32 cellular contexts compared by ENCODE assay signal in the genomic region with DNA sequence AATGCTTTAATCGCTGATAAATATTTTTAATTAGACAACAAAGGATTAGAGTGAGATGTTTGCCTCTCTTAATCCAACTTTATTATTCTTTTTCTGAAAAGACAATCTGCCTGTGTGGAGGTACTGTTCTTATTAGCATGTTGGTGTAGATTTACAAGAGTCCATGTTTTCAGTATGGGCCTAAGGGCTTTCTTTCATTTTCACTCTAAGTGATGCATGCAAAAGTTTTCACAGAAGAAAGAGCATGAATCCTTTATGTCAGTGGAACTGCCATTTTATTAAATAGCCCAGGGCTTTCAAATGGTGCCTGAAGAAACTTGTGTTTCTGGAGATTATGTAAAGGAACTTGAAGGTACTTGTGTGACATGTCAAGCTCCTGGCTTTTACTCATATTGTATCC. TPM values are rescaled to one million over a fixed set of nuclear protein-coding genes. Genes with fewer than 3 reads are reported as not detected.
"Had no signal": no experiment of that assay in that cellular context is flagged by ENCODE, and none has a peak within 500 bp of the region (broad histone marks: within the 10 kb centered on the region; RNA-seq: fewer than 3 reads in every experiment).

No MANE protein-coding gene starts in this region.

- H3K4me3 Mint-ChIP-seq: naive thymus-derived CD8-positive, alpha-beta T cell; nephron progenitor cell; neural progenitor cell; stimulated activated memory B cell treated with anti-CD40 and anti-IgM and Interleukin-4, amounts not matched to agents 10 μg/mL and 1 μg/mL and 100 μg/mL, for 72 hours; type B pancreatic cell had no signal

- H3K36me3 Mint-ChIP-seq: naive thymus-derived CD8-positive, alpha-beta T cell; neural progenitor cell; stimulated activated memory B cell treated with anti-CD40 and anti-IgM and Interleukin-4, amounts not matched to agents 10 μg/mL and 1 μg/mL and 100 μg/mL, for 72 hours; type B pancreatic cell had no signal

- H3K9me3 Mint-ChIP-seq: naive thymus-derived CD8-positive, alpha-beta T cell; nephron progenitor cell; neural progenitor cell; stimulated activated memory B cell treated with anti-CD40 and anti-IgM and Interleukin-4, amounts not matched to agents 10 μg/mL and 1 μg/mL and 100 μg/mL, for 72 hours; type B pancreatic cell had no signal

- H3K9ac ChIP-seq: neural progenitor cell, parathyroid adenoma had no signal

- H2AFZ ChIP-seq: hepatocyte, neural progenitor cell, parathyroid adenoma had no signal

- H3K4me3 ChIP-seq: hepatocyte, lower lobe of right lung, neural progenitor cell, psoas muscle, right lobe of liver, smooth muscle cell, stomach, suprapubic skin, tibial nerve, uterus had no signal

- H3K27me3 Mint-ChIP-seq: stimulated activated memory B cell treated with anti-CD40 and anti-IgM and Interleukin-4, amounts not matched to agents 10 μg/mL and 1 μg/mL and 100 μg/mL, for 72 hours; type B pancreatic cell had no signal

- ATAC-seq: left cardiac atrium; left lobe of liver; lower lobe of right lung; naive thymus-derived CD8-positive, alpha-beta T cell; psoas muscle; right lobe of liver; stimulated activated memory B cell treated with anti-CD40 and anti-IgM and Interleukin-4, amounts not matched to agents 10 μg/mL and 1 μg/mL and 100 μg/mL, for 72 hours; stimulated activated naive CD8-positive, alpha-beta T cell treated with anti-CD3 and anti-CD28 coated beads, Interleukin-15, Interleukin-2, amounts not matched to agents 100 U/mL and 50 U/mL, for 24 hours had no signal

- H3K27ac Mint-ChIP-seq: naive thymus-derived CD8-positive, alpha-beta T cell; nephron progenitor cell; neural progenitor cell; stimulated activated memory B cell treated with anti-CD40 and anti-IgM and Interleukin-4, amounts not matched to agents 10 μg/mL and 1 μg/mL and 100 μg/mL, for 72 hours; type B pancreatic cell had no signal

- H3K36me3 ChIP-seq: neural progenitor cell, neutrophil, uterus had no signal

- H3K27ac ChIP-seq: hepatocyte, lower lobe of right lung, neural progenitor cell, neutrophil, parathyroid adenoma, psoas muscle, right lobe of liver, stomach, suprapubic skin, uterus had no signal

- DNase-seq: islet precursor cell; left cardiac atrium; lower lobe of right lung; mammary epithelial cell; mesenchymal stem cell; naive thymus-derived CD8-positive, alpha-beta T cell; nephron progenitor cell; occipital lobe; psoas muscle; right lobe of liver; stimulated activated CD4-positive, alpha-beta T cell treated with anti-CD3 and anti-CD28 coated beads, Interleukin-1b, Interleukin-23, amount 100 ng/mL, for 48 hours; stimulated activated CD4-positive, alpha-beta T cell treated with anti-CD3 and anti-CD28 coated beads, Interleukin-2, amount 100 ng/mL, for 48 hours; stimulated activated CD4-positive, alpha-beta T cell treated with anti-CD3 and anti-CD28 coated beads, Interleukin-4, amount 100 ng/mL, for 4 hours; stimulated activated CD8-positive, alpha-beta memory T cell treated with anti-CD3 and anti-CD28 coated beads, Interleukin-4, amount 100 ng/mL, for 48 hours; stimulated activated naive CD8-positive, alpha-beta T cell treated with anti-CD3 and anti-CD28 coated beads, Interleukin-15, Interleukin-2, amounts not matched to agents 100 U/mL and 50 U/mL, for 24 hours; stomach; uterus had no signal

- H3K4me1 ChIP-seq: lower lobe of right lung, neural progenitor cell, parathyroid adenoma, psoas muscle, right lobe of liver, stomach, uterus had no signal

- H3K9me3 ChIP-seq: lower lobe of right lung, neutrophil, psoas muscle, right lobe of liver, stomach, suprapubic skin, tibial nerve, uterus had no signal

- H3K4me1 Mint-ChIP-seq: naive thymus-derived CD8-positive, alpha-beta T cell; nephron progenitor cell; stimulated activated memory B cell treated with anti-CD40 and anti-IgM and Interleukin-4, amounts not matched to agents 10 μg/mL and 1 μg/mL and 100 μg/mL, for 72 hours had no signal

- H3K79me2 ChIP-seq: hepatocyte, parathyroid adenoma had no signal

- H3K27me3 ChIP-seq: hepatocyte, neural progenitor cell, neutrophil, right lobe of liver, stomach, suprapubic skin, tibial nerve, uterus had no signal

- H3K4me2 ChIP-seq: hepatocyte, neural progenitor cell, smooth muscle cell had no signal

RNA-seq across cellular contexts. Expression of gene SAMMSON, which starts 37.5 kb away (rescaled TPM):
- total RNA-seq: kidney epithelial cell; left cardiac atrium; left lobe of liver; liver; lower lobe of right lung; mammary epithelial cell; mucosa of gallbladder; naive thymus-derived CD8-positive, alpha-beta T cell; osteocyte; psoas muscle; right lobe of liver; smooth muscle cell; ureter had no signal
- polyA plus RNA-seq: hepatocyte; liver; mammary epithelial cell; naive thymus-derived CD8-positive, alpha-beta T cell; psoas muscle; smooth muscle cell had no signal
